1 cellular context compared by ENCODE assay signal in the genomic region with DNA sequence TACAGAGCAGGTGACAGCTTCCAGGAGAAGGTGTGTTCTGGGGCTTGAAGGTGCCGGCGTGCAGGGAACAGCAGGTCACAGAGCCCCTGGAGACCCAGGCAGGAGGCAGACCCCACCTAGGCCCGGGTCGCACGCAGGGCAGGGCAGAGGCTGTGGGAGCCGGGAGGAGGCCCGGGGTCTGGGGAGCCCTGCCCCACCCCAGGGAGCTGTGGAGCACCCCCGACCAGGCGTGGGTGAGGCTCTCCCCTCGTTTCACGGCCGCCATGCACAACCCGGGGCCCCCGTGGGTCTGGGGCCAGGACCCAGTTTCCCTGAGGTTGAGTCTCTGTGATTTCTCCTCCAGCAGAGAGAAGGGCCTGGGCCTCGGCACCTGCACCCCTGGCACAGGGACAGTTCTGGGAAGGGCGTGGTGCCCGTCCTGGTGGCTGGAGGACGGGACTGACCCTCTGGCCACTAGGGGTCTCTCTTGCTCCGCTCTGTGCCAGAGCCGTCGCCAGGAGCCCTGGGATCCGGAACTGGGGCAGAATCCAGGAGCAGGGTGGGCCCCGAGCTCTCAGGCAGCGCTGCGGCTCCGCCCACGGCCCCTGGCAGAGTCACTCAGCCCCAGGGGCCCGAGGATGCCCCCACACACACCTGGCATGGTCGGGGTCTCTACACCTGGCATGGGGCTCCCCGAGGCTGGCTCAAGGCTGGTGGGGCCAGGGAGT.
TF ChIP-seq lines count a peak whose summit lies in the region.

No MANE protein-coding gene starts in this region.

TF ChIP-seq in GM12878, 131 proteins besides CTCF, POLR2A, EP300 and RAD21 (continued from another document):
- no peak for TF ChIP-seq JUND (IDR thresholded peaks at IDR 0.05; ENCODE audit: low read depth, low read length)
- TF ChIP-seq JUNB (IDR thresholded peaks at IDR 0.05): no peak
